ENCODE assay signal across 1 cellular context in the genomic region with DNA sequence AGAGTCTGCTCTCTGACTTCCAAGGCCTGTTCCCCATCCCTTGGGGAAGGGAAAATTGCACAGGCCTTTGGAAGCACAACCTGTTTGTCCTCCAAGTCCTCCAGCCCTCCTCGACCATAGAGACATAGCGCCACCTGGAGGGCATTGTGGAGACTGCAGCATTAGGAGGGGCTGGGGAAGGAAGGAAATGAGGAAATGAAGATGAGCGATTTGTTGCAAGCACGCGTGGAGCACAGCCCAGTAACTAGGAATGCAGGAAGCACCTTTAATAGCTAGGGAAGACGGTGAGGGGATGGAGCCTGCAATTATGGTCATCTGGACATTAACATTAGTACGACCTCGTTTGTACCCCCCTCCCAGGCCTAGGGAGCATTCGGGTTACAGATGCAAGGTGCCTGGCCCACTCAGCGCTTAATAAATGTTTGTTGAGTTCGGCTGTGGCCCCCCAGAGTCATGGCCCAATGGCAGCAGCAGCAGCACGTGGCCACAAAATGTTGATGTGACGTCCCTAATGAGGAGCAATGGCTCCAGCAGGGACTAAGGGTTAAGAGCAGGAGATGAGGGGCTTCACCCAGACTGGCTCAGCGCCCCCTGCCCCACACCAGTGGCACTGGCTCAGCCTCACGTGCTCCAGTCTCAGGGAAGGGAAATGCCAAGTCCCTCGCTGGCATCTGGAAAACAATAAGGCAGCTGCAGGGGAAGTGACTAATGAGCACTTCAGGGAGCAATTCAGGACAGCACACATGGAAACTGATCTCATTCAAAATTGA.
TF ChIP-seq lines count a peak whose summit lies in the region.

No MANE protein-coding gene starts in this region.

TF ChIP-seq in HepG2, 621 proteins besides CTCF, POLR2A, EP300 and RAD21 (continues in another document):
- no peak for TF ChIP-seq ZNF644 (CRISPR knock-in tag; IDR thresholded peaks at IDR 0.05; ENCODE audit: low read depth)
- TF ChIP-seq, protein P1, sequence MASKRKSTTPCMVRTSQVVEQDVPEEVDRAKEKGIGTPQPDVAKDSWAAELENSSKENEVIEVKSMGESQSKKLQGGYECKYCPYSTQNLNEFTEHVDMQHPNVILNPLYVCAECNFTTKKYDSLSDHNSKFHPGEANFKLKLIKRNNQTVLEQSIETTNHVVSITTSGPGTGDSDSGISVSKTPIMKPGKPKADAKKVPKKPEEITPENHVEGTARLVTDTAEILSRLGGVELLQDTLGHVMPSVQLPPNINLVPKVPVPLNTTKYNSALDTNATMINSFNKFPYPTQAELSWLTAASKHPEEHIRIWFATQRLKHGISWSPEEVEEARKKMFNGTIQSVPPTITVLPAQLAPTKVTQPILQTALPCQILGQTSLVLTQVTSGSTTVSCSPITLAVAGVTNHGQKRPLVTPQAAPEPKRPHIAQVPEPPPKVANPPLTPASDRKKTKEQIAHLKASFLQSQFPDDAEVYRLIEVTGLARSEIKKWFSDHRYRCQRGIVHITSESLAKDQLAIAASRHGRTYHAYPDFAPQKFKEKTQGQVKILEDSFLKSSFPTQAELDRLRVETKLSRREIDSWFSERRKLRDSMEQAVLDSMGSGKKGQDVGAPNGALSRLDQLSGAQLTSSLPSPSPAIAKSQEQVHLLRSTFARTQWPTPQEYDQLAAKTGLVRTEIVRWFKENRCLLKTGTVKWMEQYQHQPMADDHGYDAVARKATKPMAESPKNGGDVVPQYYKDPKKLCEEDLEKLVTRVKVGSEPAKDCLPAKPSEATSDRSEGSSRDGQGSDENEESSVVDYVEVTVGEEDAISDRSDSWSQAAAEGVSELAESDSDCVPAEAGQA (IDR thresholded peaks at IDR 0.05; ENCODE audit: low read depth): no peak
- TF ChIP-seq, protein P1 (CRISPR knock-in tag; IDR thresholded peaks at IDR 0.05; ENCODE audit: borderline replicate concordance): no peak
- TF ChIP-seq THAP11 (CRISPR knock-in tag; IDR thresholded peaks at IDR 0.05): 0 out of 2 replicates have a peak, but pooled peaks have one; percentile 31
- no peak for TF ChIP-seq ZNF10 (CRISPR knock-in tag; IDR thresholded peaks at IDR 0.05; ENCODE audit: borderline replicate concordance, low read depth)
- TF ChIP-seq, protein P2, sequence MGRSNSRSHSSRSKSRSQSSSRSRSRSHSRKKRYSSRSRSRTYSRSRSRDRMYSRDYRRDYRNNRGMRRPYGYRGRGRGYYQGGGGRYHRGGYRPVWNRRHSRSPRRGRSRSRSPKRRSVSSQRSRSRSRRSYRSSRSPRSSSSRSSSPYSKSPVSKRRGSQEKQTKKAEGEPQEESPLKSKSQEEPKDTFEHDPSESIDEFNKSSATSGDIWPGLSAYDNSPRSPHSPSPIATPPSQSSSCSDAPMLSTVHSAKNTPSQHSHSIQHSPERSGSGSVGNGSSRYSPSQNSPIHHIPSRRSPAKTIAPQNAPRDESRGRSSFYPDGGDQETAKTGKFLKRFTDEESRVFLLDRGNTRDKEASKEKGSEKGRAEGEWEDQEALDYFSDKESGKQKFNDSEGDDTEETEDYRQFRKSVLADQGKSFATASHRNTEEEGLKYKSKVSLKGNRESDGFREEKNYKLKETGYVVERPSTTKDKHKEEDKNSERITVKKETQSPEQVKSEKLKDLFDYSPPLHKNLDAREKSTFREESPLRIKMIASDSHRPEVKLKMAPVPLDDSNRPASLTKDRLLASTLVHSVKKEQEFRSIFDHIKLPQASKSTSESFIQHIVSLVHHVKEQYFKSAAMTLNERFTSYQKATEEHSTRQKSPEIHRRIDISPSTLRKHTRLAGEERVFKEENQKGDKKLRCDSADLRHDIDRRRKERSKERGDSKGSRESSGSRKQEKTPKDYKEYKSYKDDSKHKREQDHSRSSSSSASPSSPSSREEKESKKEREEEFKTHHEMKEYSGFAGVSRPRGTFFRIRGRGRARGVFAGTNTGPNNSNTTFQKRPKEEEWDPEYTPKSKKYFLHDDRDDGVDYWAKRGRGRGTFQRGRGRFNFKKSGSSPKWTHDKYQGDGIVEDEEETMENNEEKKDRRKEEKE (IDR thresholded peaks at IDR 0.05): no peak
- TF ChIP-seq GTF3A (CRISPR knock-in tag; conservative IDR thresholded peaks at IDR 0.05): 0 out of 2 replicates have a peak, but pooled peaks have one; percentile 34
- TF ChIP-seq ZFP90 (CRISPR knock-in tag; IDR thresholded peaks at IDR 0.05; ENCODE audit: borderline replicate concordance): no peak
- peak; percentile 52 for TF ChIP-seq CEBPG (CRISPR knock-in tag; IDR thresholded peaks at IDR 0.05)
- no peak for TF ChIP-seq ZNF552 (CRISPR knock-in tag; IDR thresholded peaks at IDR 0.05; ENCODE audit: borderline replicate concordance)
- TF ChIP-seq KDM1A (CRISPR knock-in tag; IDR thresholded peaks at IDR 0.05): no peak
- TF ChIP-seq, protein P3, sequence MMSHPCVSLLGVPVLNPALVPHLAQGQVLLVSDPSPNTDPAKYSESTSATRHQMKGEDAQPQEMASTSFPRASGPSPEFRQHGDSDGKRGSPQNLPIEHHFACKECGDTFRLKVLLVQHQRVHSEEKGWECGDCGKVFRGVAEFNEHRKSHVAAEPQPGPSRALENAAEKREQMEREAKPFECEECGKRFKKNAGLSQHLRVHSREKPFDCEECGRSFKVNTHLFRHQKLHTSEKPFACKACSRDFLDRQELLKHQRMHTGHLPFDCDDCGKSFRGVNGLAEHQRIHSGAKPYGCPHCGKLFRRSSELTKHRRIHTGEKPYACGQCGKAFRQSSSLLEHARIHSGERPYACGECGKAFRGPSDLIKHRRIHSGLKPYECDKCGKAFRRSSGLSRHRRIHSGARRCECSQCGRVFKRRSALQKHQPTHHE (CRISPR knock-in tag; IDR thresholded peaks at IDR 0.05; ENCODE audit: borderline replicate concordance): no peak
- TF ChIP-seq, protein P4, sequence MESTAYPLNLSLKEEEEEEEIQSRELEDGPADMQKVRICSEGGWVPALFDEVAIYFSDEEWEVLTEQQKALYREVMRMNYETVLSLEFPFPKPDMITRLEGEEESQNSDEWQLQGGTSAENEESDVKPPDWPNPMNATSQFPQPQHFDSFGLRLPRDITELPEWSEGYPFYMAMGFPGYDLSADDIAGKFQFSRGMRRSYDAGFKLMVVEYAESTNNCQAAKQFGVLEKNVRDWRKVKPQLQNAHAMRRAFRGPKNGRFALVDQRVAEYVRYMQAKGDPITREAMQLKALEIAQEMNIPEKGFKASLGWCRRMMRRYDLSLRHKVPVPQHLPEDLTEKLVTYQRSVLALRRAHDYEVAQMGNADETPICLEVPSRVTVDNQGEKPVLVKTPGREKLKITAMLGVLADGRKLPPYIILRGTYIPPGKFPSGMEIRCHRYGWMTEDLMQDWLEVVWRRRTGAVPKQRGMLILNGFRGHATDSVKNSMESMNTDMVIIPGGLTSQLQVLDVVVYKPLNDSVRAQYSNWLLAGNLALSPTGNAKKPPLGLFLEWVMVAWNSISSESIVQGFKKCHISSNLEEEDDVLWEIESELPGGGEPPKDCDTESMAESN (CRISPR knock-in tag; conservative IDR thresholded peaks at IDR 0.05): peak; percentile 54; the same call in 1 of the 2 replicates
- no peak for TF ChIP-seq ZKSCAN8 (CRISPR knock-in tag; IDR thresholded peaks at IDR 0.05; ENCODE audit: borderline replicate concordance)
- TF ChIP-seq, protein P5, sequence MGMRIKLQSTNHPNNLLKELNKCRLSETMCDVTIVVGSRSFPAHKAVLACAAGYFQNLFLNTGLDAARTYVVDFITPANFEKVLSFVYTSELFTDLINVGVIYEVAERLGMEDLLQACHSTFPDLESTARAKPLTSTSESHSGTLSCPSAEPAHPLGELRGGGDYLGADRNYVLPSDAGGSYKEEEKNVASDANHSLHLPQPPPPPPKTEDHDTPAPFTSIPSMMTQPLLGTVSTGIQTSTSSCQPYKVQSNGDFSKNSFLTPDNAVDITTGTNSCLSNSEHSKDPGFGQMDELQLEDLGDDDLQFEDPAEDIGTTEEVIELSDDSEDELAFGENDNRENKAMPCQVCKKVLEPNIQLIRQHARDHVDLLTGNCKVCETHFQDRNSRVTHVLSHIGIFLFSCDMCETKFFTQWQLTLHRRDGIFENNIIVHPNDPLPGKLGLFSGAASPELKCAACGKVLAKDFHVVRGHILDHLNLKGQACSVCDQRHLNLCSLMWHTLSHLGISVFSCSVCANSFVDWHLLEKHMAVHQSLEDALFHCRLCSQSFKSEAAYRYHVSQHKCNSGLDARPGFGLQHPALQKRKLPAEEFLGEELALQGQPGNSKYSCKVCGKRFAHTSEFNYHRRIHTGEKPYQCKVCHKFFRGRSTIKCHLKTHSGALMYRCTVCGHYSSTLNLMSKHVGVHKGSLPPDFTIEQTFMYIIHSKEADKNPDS (CRISPR knock-in tag; IDR thresholded peaks at IDR 0.05): no peak
- TF ChIP-seq ZNF678 (CRISPR knock-in tag; IDR thresholded peaks at IDR 0.05): no peak
- TF ChIP-seq, protein P6, sequence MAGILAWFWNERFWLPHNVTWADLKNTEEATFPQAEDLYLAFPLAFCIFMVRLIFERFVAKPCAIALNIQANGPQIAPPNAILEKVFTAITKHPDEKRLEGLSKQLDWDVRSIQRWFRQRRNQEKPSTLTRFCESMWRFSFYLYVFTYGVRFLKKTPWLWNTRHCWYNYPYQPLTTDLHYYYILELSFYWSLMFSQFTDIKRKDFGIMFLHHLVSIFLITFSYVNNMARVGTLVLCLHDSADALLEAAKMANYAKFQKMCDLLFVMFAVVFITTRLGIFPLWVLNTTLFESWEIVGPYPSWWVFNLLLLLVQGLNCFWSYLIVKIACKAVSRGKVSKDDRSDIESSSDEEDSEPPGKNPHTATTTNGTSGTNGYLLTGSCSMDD (CRISPR knock-in tag; IDR thresholded peaks at IDR 0.05): no peak
- TF ChIP-seq, protein P7, sequence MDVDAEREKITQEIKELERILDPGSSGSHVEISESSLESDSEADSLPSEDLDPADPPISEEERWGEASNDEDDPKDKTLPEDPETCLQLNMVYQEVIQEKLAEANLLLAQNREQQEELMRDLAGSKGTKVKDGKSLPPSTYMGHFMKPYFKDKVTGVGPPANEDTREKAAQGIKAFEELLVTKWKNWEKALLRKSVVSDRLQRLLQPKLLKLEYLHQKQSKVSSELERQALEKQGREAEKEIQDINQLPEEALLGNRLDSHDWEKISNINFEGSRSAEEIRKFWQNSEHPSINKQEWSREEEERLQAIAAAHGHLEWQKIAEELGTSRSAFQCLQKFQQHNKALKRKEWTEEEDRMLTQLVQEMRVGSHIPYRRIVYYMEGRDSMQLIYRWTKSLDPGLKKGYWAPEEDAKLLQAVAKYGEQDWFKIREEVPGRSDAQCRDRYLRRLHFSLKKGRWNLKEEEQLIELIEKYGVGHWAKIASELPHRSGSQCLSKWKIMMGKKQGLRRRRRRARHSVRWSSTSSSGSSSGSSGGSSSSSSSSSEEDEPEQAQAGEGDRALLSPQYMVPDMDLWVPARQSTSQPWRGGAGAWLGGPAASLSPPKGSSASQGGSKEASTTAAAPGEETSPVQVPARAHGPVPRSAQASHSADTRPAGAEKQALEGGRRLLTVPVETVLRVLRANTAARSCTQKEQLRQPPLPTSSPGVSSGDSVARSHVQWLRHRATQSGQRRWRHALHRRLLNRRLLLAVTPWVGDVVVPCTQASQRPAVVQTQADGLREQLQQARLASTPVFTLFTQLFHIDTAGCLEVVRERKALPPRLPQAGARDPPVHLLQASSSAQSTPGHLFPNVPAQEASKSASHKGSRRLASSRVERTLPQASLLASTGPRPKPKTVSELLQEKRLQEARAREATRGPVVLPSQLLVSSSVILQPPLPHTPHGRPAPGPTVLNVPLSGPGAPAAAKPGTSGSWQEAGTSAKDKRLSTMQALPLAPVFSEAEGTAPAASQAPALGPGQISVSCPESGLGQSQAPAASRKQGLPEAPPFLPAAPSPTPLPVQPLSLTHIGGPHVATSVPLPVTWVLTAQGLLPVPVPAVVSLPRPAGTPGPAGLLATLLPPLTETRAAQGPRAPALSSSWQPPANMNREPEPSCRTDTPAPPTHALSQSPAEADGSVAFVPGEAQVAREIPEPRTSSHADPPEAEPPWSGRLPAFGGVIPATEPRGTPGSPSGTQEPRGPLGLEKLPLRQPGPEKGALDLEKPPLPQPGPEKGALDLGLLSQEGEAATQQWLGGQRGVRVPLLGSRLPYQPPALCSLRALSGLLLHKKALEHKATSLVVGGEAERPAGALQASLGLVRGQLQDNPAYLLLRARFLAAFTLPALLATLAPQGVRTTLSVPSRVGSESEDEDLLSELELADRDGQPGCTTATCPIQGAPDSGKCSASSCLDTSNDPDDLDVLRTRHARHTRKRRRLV (CRISPR knock-in tag; IDR thresholded peaks at IDR 0.05): no peak
- TF ChIP-seq HIVEP1 (CRISPR knock-in tag; IDR thresholded peaks at IDR 0.05): no peak
- TF ChIP-seq ZNF235 (CRISPR knock-in tag; IDR thresholded peaks at IDR 0.05; ENCODE audit: borderline replicate concordance): no peak
- TF ChIP-seq SUZ12 (IDR thresholded peaks at IDR 0.05; ENCODE audit: low read depth, low read length): 0 out of 2 replicates have a peak, but pooled peaks have one; percentile 27
- TF ChIP-seq SOX6 (IDR thresholded peaks at IDR 0.05): no peak
- TF ChIP-seq SOX6 (CRISPR knock-in tag; IDR thresholded peaks at IDR 0.05): peak; percentile 50; the same call in 1 of the 2 replicates
- TF ChIP-seq SRSF9 (IDR thresholded peaks at IDR 0.05; ENCODE audit: borderline replicate concordance, insufficient read depth, low read depth, low read length, poor library complexity, severe bottlenecking): no peak
- no peak for TF ChIP-seq ZNF674 (CRISPR knock-in tag; IDR thresholded peaks at IDR 0.05; ENCODE audit: low read depth)
- no peak for TF ChIP-seq FIP1L1 (IDR thresholded peaks at IDR 0.05; ENCODE audit: borderline replicate concordance, insufficient read depth, low read depth, low read length)
- no peak for TF ChIP-seq ZIK1 (CRISPR knock-in tag; IDR thresholded peaks at IDR 0.05; ENCODE audit: borderline replicate concordance, low read depth)
- 0 out of 2 replicates have a peak, but pooled peaks have one; percentile 18 for TF ChIP-seq ZMYM3 (CRISPR knock-in tag; IDR thresholded peaks at IDR 0.05)
- TF ChIP-seq RORA (CRISPR knock-in tag; IDR thresholded peaks at IDR 0.05): no peak
- TF ChIP-seq, protein P8, sequence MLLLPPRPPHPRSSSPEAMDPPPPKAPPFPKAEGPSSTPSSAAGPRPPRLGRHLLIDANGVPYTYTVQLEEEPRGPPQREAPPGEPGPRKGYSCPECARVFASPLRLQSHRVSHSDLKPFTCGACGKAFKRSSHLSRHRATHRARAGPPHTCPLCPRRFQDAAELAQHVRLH (CRISPR knock-in tag; IDR thresholded peaks at IDR 0.05; ENCODE audit: borderline replicate concordance, low read depth): 0 out of 2 replicates have a peak, but pooled peaks have one; percentile 64
- TF ChIP-seq ZNF274 (CRISPR knock-in tag; IDR thresholded peaks at IDR 0.05): 0 out of 2 replicates have a peak, but pooled peaks have one; percentile 29
